In genomic region chrX:136209016-136209738, GRCh38 we compare ENCODE assay signal across 8 cellular contexts. TPM values are rescaled to one million over a fixed set of nuclear protein-coding genes. Genes with fewer than 3 reads are reported as not detected.
DNase-seq lines count a peak whose midpoint lies in the region; ATAC-seq and TF ChIP-seq lines count a peak whose summit lies in the region.

No MANE protein-coding gene starts in this region.

- peaks cover 11 to 48% (median 41%) of the 10 kb centered on the region in 4 donors for H3K36me3 ChIP-seq in esophagus muscularis mucosa

- TF ChIP-seq CTCF in AG04449 (IDR thresholded peaks at IDR 0.05; ENCODE audit: insufficient read depth, low read length, missing control alignments) (peak; percentile 57), GM13977 (IDR thresholded peaks at IDR 0.05; ENCODE audit: extremely low read depth, insufficient read depth, missing control alignments) (peak; percentile 48), VCaP (conservative IDR thresholded peaks at IDR 0.05) (peak; percentile 71), esophagus muscularis mucosa (IDR thresholded peaks at IDR 0.05) (peak; percentile 57 to 61 (median 59))

- H3K36me3 Mint-ChIP-seq in naive thymus-derived CD8-positive, alpha-beta T cell, result peaks cover 0 to 14% (median 2%) of the 10 kb centered on the region in 3 donors

- ATAC-seq in naive thymus-derived CD8-positive, alpha-beta T cell, result peak in 1 of 2 donors; percentile 46
- ATAC-seq in GM18868 (IDR thresholded peaks at IDR 0.05; ENCODE audit: unreplicated experiment), result no peak
- no peak for ATAC-seq in GM18867 (IDR thresholded peaks at IDR 0.05; ENCODE audit: unreplicated experiment)

- H3K27ac ChIP-seq in VCaP (no peak overlapping the region), esophagus muscularis mucosa (replicated peaks in 1 of 4) (peak overlapping the region; percentile 86 to 99 (median 96))

- H3K4me1 ChIP-seq in esophagus muscularis mucosa, result peaks cover 35 to 64% (median 63%) of the 10 kb centered on the region in 4 donors

- no peaks in the 10 kb centered on the region for H3K27me3 Mint-ChIP-seq in naive thymus-derived CD8-positive, alpha-beta T cell

- H3K9me3 Mint-ChIP-seq in naive thymus-derived CD8-positive, alpha-beta T cell, result no peaks in the 10 kb centered on the region

- CTCF ChIA-PET in AG04449 (lab: Yijun Ruan, JAX), result interaction anchor here (0.5 to 9.3 kb wide), 15 partner anchors 10 to 193 kb away, joined by 3 to 94 read pairs (median 6); no protein-coding TSS in a partner anchor

- 47% methylated on average over 22 of the region's 28 CpGs for WGBS in esophagus muscularis mucosa

- H3K4me3 ChIP-seq in AG04449 (ENCODE audit: low read depth, low read length), result no peak overlapping the region
- peak overlapping the region; percentile 5 to 55 (median 35) for H3K4me3 ChIP-seq in esophagus muscularis mucosa

- TF ChIP-seq POLR2A in esophagus muscularis mucosa (IDR thresholded peaks at IDR 0.05; ENCODE audit: low read depth), result no peak

- no peak for DNase-seq in AG04449 (ENCODE audit: low read depth, low spot score)
- peak; percentile 28 for DNase-seq in GM13977 (ENCODE audit: low spot score)
- no peak for DNase-seq in esophagus muscularis mucosa (ENCODE audit: extremely low spot score)
- DNase-seq in naive thymus-derived CD8-positive, alpha-beta T cell, result peak in 6 of 10 donors; percentile 5 to 36 (median 18)
- no peak for DNase-seq in NCI-H748 treated with DMSO at 0.1 percent for 48 hours (lab: John Stamatoyannopoulos, UW)

- no peak for TF ChIP-seq EP300 in esophagus muscularis mucosa (IDR thresholded peaks at IDR 0.05)

- no peak overlapping the region for H3K4me3 Mint-ChIP-seq in naive thymus-derived CD8-positive, alpha-beta T cell

- H3K27ac Mint-ChIP-seq in naive thymus-derived CD8-positive, alpha-beta T cell, result peak overlapping the region in 4 of 10 donors; percentile 22 to 43 (median 34)

- peaks cover 5 to 25% (median 8%) of the 10 kb centered on the region in 4 donors for H3K4me1 Mint-ChIP-seq in naive thymus-derived CD8-positive, alpha-beta T cell

- POLR2A ChIA-PET in AG04449 (lab: Yijun Ruan, JAX), result no interaction called here
- POLR2A ChIA-PET in naive thymus-derived CD8-positive, alpha-beta T cell (lab: Charles Lee), result no interaction called here

- H3K9me3 ChIP-seq in esophagus muscularis mucosa, result no peaks in the 10 kb centered on the region

- in situ Hi-C loops in GM13977 (cut with MboI; ENCODE audit: low pct_unique_long_range_greater_than_20kb, low sequenced_read_pairs, unreplicated experiment), result no loop called here

- intact Hi-C loops in esophagus muscularis mucosa (cut with DNase I), result loop anchor here (2.0 kb wide), 1 partner anchor 42 kb away; no protein-coding TSS in a partner anchor

- H3K27me3 ChIP-seq in esophagus muscularis mucosa, result no peaks in the 10 kb centered on the region

RNA-seq across cellular contexts. Expression of gene MAP7D3, which starts 42.0 kb away (rescaled TPM):
- total RNA-seq in esophagus muscularis mucosa, result 10 to 100 TPM; 14.5 to 21.2 (median 17.1) TPM
- 1 to 10 TPM; 7.7 to 8.3 TPM for total RNA-seq in naive thymus-derived CD8-positive, alpha-beta T cell
- 1 to 10 TPM; 3.5 to 5.6 (median 4.2) TPM for polyA plus RNA-seq in naive thymus-derived CD8-positive, alpha-beta T cell

Comparison
In these comparisons a context has a peak if more than half of its experiments do, and no peak if none do; other contexts are left out.
1. DNase-seq: peak in GM13977 (single experiment) and naive thymus-derived CD8-positive, alpha-beta T cell (6 of 10); none in AG04449 (single experiment), esophagus muscularis mucosa (single experiment) and NCI-H748 treated with DMSO at 0.1 percent for 48 hours (single experiment).
2. Peak in every context shown above with its lines, with median percentiles within 50 percentile points of each other: CTCF ChIP-seq.